Comparison of ENCODE assay signal across 8 cellular contexts in the genomic region with DNA sequence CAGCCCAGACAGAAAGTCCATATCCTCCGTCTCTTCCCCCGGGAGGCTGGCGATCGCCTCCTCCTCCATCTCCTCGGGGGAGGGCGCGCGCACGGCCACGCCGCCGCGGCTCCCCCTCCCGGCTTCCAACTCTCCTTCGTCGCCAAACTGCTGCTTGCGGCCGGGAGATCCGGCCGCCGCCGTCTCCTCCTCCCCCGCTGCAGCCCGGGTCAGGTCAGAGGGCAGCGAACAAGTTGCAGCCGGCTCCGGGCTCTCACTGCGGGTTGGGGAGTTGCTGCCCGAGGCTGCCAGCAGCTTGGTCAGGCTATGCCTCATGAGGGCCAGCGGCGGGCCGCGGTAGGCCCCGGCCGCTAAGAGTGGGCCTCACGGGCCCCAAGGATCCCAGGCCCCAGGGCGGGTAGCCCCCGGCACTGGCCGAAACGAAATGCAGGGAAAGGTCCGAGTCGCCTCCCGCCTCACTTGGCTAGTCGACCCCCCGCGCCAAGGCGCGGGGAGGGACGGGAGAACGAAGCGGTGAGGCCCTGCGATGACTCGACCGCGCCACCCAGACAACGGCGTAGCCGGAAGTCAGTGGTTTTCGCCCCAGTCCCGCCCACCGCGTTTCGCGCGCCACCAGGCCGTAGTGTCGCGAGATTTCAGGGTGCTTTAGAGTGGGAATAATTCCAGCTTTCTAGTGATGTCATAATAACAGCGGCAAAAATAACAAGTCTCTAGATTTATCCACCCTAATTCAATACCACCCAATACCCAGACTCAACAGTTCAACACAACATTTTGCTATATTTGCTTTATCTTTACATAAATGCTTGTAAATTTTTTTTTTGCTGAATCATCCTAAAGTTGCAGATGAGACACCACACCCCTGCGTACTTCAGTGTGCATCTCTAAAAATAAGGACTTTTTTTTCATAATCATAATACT. TPM values are rescaled to one million over a fixed set of nuclear protein-coding genes. Genes with fewer than 3 reads are reported as not detected.
DNase-seq lines count a peak whose midpoint lies in the region; ATAC-seq lines count a peak whose summit lies in the region.

A gene with protein sequence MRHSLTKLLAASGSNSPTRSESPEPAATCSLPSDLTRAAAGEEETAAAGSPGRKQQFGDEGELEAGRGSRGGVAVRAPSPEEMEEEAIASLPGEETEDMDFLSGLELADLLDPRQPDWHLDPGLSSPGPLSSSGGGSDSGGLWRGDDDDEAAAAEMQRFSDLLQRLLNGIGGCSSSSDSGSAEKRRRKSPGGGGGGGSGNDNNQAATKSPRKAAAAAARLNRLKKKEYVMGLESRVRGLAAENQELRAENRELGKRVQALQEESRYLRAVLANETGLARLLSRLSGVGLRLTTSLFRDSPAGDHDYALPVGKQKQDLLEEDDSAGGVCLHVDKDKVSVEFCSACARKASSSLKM (minus strand): TSS at position 569 of the 921 bp plus-strand sequence. CDS start 254 bp downstream, at position 315.

- peak within 1 kb of the TSS; percentile 99 for H3K18ac ChIP-seq in mesendoderm (ENCODE audit: low read length)

- H3K4me3 Mint-ChIP-seq in activated CD8-positive, alpha-beta memory T cell treated with anti-CD3 and anti-CD28 coated beads, Interleukin-2, amount 10 ng/mL, durations not matched to agents 7 days and 5 days, result peak within 1 kb of the TSS; percentile 97

- no peaks in the 10 kb centered on the region for H3K9me3 Mint-ChIP-seq in activated CD8-positive, alpha-beta memory T cell treated with anti-CD3 and anti-CD28 coated beads, Interleukin-2, amount 10 ng/mL, durations not matched to agents 7 days and 5 days (ENCODE audit: low read depth)

- H3K27me3 ChIP-seq in NT2/D1 (ENCODE audit: insufficient read depth, insufficient read length), result no peaks in the 10 kb centered on the region
- no peaks in the 10 kb centered on the region for H3K27me3 ChIP-seq in endocrine pancreas (ENCODE audit: control insufficient read depth, insufficient read depth, low read length)
- H3K27me3 ChIP-seq in mesendoderm (ENCODE audit: insufficient read depth, low read length, poor library complexity), result no peaks in the 10 kb centered on the region

- H3K4me3 ChIP-seq in NT2/D1 (ENCODE audit: insufficient read length, low read depth) (peak within 1 kb of the TSS; percentile 83), endocrine pancreas (ENCODE audit: control insufficient read depth, insufficient read depth, low read length) (peak within 1 kb of the TSS; percentile 96), mesendoderm (ENCODE audit: low read length) (peak within 1 kb of the TSS; percentile 80)

- H3K79me2 ChIP-seq in mesendoderm (ENCODE audit: control insufficient read depth, insufficient read depth, low read length), result peaks cover 34% of the 10 kb centered on the region

- peaks cover 38% of the 10 kb centered on the region for H3K36me3 ChIP-seq in NT2/D1 (ENCODE audit: insufficient read depth, insufficient read length, low read length)
- H3K36me3 ChIP-seq in endocrine pancreas (ENCODE audit: control insufficient read depth, insufficient read depth, low read length), result no peaks in the 10 kb centered on the region
- H3K36me3 ChIP-seq in mesendoderm (ENCODE audit: control insufficient read depth, insufficient read depth, low read length), result no peaks in the 10 kb centered on the region

- CTCF ChIA-PET in activated CD8-positive, alpha-beta memory T cell treated with anti-CD3 and anti-CD28 coated beads, Interleukin-2, amount 10 ng/mL, durations not matched to agents 7 days and 5 days (lab: Charles Lee), result interaction anchor here (0.9 to 2.9 kb wide), 12 partner anchors 9 to 553 kb away, joined by 3 to 13 read pairs (median 4); a partner anchor contains a TSS

- H3K9me3 ChIP-seq in NT2/D1 (ENCODE audit: insufficient read depth, low read length) (no peaks in the 10 kb centered on the region), endocrine pancreas (ENCODE audit: control insufficient read depth, low read length) (no peaks in the 10 kb centered on the region)

- H3K27ac ChIP-seq in mesendoderm (ENCODE audit: low read depth, low read length), result peak within 1 kb of the TSS; percentile 99

- H3K27ac Mint-ChIP-seq in activated CD8-positive, alpha-beta memory T cell treated with anti-CD3 and anti-CD28 coated beads, Interleukin-2, amount 10 ng/mL, durations not matched to agents 7 days and 5 days, result peak within 1 kb of the TSS; percentile 99

- H3K4me1 Mint-ChIP-seq in activated CD8-positive, alpha-beta memory T cell treated with anti-CD3 and anti-CD28 coated beads, Interleukin-2, amount 10 ng/mL, durations not matched to agents 7 days and 5 days, result peaks cover 35% of the 10 kb centered on the region

- H4K8ac ChIP-seq in mesendoderm (ENCODE audit: low read depth, low read length), result peak within 1 kb of the TSS; percentile 96

- H3K36me3 Mint-ChIP-seq in activated CD8-positive, alpha-beta memory T cell treated with anti-CD3 and anti-CD28 coated beads, Interleukin-2, amount 10 ng/mL, durations not matched to agents 7 days and 5 days, result peaks cover 40% of the 10 kb centered on the region

- peak within 1 kb of the TSS; percentile 99 for H3K4me2 ChIP-seq in mesendoderm (ENCODE audit: low read length)

- peak within 1 kb of the TSS; percentile 25 for H2BK15ac ChIP-seq in mesendoderm (replicated peaks; ENCODE audit: low read depth)

- peak; percentile 89 for ATAC-seq in GM21381 (IDR thresholded peaks at IDR 0.05; ENCODE audit: unreplicated experiment)
- ATAC-seq in activated CD8-positive, alpha-beta memory T cell treated with anti-CD3 and anti-CD28 coated beads, Interleukin-2, amount 10 ng/mL, durations not matched to agents 7 days and 5 days, result peak; percentile 74

- H3K4ac ChIP-seq in mesendoderm (ENCODE audit: low read depth, low read length), result peak within 1 kb of the TSS; percentile 64

- no CpG with 5 or more reads among the region's 70 CpGs for WGBS in mesendoderm (ENCODE audit: extremely low coverage, insufficient coverage, low lambda C conversion rate)

- H2AK5ac ChIP-seq in mesendoderm (ENCODE audit: low read length), result no peak within 1 kb of the TSS

- DNase-seq in COR-L47 (lab: John Stamatoyannopoulos, UW) (peak; percentile 94), HUDEP-2 (lab: John Stamatoyannopoulos, UW; ENCODE audit: unreplicated experiment in 76 of 76) (peak in 75 of 76 experiments; percentile 28 to 94 (median 86)), NT2/D1 (ENCODE audit: low read depth, low spot score) (peak; percentile 90), mesendoderm (peak; percentile 97)
- peak; percentile 96 for DNase-seq in activated CD8-positive, alpha-beta memory T cell treated with anti-CD3 and anti-CD28 coated beads, Interleukin-2, amount 10 ng/mL, durations not matched to agents 7 days and 5 days
- DNase-seq in stimulated activated CD8-positive, alpha-beta memory T cell treated with anti-CD3 and anti-CD28 coated beads, Interleukin-15, amount 100 ng/mL, for 1 hour (ENCODE audit: low read depth), result peak; percentile 85

- peak within 1 kb of the TSS; percentile 99 for H3K23ac ChIP-seq in mesendoderm (ENCODE audit: low read length)

- peak within 1 kb of the TSS; percentile 100 for H3K56ac ChIP-seq in mesendoderm (ENCODE audit: low read length)

- H3K27me3 Mint-ChIP-seq in activated CD8-positive, alpha-beta memory T cell treated with anti-CD3 and anti-CD28 coated beads, Interleukin-2, amount 10 ng/mL, durations not matched to agents 7 days and 5 days, result no peaks in the 10 kb centered on the region

- H3K9ac ChIP-seq in NT2/D1 (ENCODE audit: insufficient read length, low read depth), result peak within 1 kb of the TSS; percentile 97
- H3K9ac ChIP-seq in endocrine pancreas (ENCODE audit: control insufficient read depth, insufficient read depth, low read length), result peak within 1 kb of the TSS; percentile 95
- peak within 1 kb of the TSS; percentile 90 for H3K9ac ChIP-seq in mesendoderm (ENCODE audit: low read length)

- no peaks in the 10 kb centered on the region for H3K4me1 ChIP-seq in NT2/D1 (ENCODE audit: insufficient read depth, insufficient read length)
- peaks cover 22% of the 10 kb centered on the region for H3K4me1 ChIP-seq in endocrine pancreas (ENCODE audit: control insufficient read depth, insufficient read depth, low read length)
- H3K4me1 ChIP-seq in mesendoderm (ENCODE audit: control insufficient read depth, low read depth, low read length), result no peaks in the 10 kb centered on the region

- H3K79me1 ChIP-seq in mesendoderm (ENCODE audit: low read length), result no peaks in the 10 kb centered on the region

- H2BK120ac ChIP-seq in mesendoderm (ENCODE audit: low read depth, low read length), result no peak within 1 kb of the TSS

- H4K5ac ChIP-seq in mesendoderm (ENCODE audit: low read length), result peak within 1 kb of the TSS; percentile 95

- H2BK5ac ChIP-seq in mesendoderm (ENCODE audit: low read length), result peak within 1 kb of the TSS; percentile 80

RNA-seq across cellular contexts. Expression of the gene that starts here (rescaled TPM):
- 10 to 100 TPM; 61.0 to 72.3 TPM for total RNA-seq in activated CD8-positive, alpha-beta memory T cell treated with anti-CD3 and anti-CD28 coated beads, Interleukin-2, amount 10 ng/mL, durations not matched to agents 7 days and 5 days
- 20.4 TPM for polyA plus RNA-seq in mesendoderm (2013, experiment 1 of 2)
- 20.4 TPM for polyA plus RNA-seq in mesendoderm (2013, experiment 2 of 2)

Comparison
In these comparisons a context has a peak if more than half of its experiments do, and no peak if none do; other contexts are left out.
1. Peak in every context shown above with its lines: DNase-seq, ATAC-seq, H3K4me3 ChIP-seq and H3K27ac ChIP-seq.